1 cellular context compared by ENCODE assay signal in genomic region chr16:3536271-3536671, GRCh38.
TF ChIP-seq lines count a peak whose summit lies in the region.

No MANE protein-coding gene starts in this region.

TF ChIP-seq in IMR-90, 13 proteins besides CTCF, POLR2A, EP300 and RAD21 (continued from another document):
- TF ChIP-seq ELK1 (IDR thresholded peaks at IDR 0.05; ENCODE audit: borderline replicate concordance, low read depth, low read length) (no peak), RCOR1 (IDR thresholded peaks at IDR 0.05; ENCODE audit: insufficient replicate concordance, low read length) (no peak), FOS (IDR thresholded peaks at IDR 0.05; ENCODE audit: low read depth, low read length) (peak; percentile 54; the same call in 1 of the 2 replicates), SMC3 (IDR thresholded peaks at IDR 0.05; ENCODE audit: low read depth, low read length) (no peak), MAZ (IDR thresholded peaks at IDR 0.05; ENCODE audit: borderline replicate concordance, low read depth, low read length) (no peak), CHD1 (IDR thresholded peaks at IDR 0.05; ENCODE audit: low read depth, low read length) (no peak), BHLHE40 (IDR thresholded peaks at IDR 0.05; ENCODE audit: low read depth, low read length) (peak; percentile 39; the same call in 1 of the 2 replicates), USF2 (IDR thresholded peaks at IDR 0.05; ENCODE audit: low read depth, low read length) (no peak), MXI1 (IDR thresholded peaks at IDR 0.05; ENCODE audit: borderline replicate concordance, low read depth, low read length) (no peak), CEBPB (IDR thresholded peaks at IDR 0.05; ENCODE audit: low read depth, low read length) (peak; percentile 79)
TF ChIP-seq in IMR-90: peak in this region for 3.
